ENCODE assay signal across 15 cellular contexts in genomic region chr2:1727101-1727771, GRCh38.
A peak's percentile ranks its signal among the peaks of the same experiment; 100 is the strongest.
DNase-seq lines count a peak whose midpoint lies in the region; ATAC-seq and TF ChIP-seq lines count a peak whose summit lies in the region.
"Had no signal": no experiment of that assay in that cellular context is flagged by ENCODE, and none has a peak within 500 bp of the region (broad histone marks: within the 10 kb centered on the region; RNA-seq: fewer than 3 reads in every experiment).

No MANE protein-coding gene starts in this region.

- TF ChIP-seq CTCF in astrocyte of the spinal cord (IDR thresholded peaks at IDR 0.05; ENCODE audit: low read depth, low read length), result no peak

- no peak for ATAC-seq in HG02884 (IDR thresholded peaks at IDR 0.05; ENCODE audit: unreplicated experiment)
- ATAC-seq in GM21529 (IDR thresholded peaks at IDR 0.05; ENCODE audit: unreplicated experiment), result no peak

- no peak overlapping the region for H3K4me3 ChIP-seq in astrocyte of the spinal cord (ENCODE audit: low read depth, low read length)
- H3K4me3 ChIP-seq: SK-N-MC, tibial nerve had no signal

- peak; percentile 60 to 85 (median 75) for DNase-seq in NCI-H1417 (lab: John Stamatoyannopoulos, UW)
- no peak for DNase-seq in NCI-H1417 treated with DMSO at 0.1 percent for 48 hours (lab: John Stamatoyannopoulos, UW)
- peak; percentile 62 for DNase-seq in astrocyte of the spinal cord (ENCODE audit: low read depth, low spot score)
- peak; percentile 7 for DNase-seq in iPS-NIHi11 (ENCODE audit: low spot score)
- DNase-seq in stimulated activated CD8-positive, alpha-beta memory T cell treated with anti-CD3 and anti-CD28 coated beads, Interleukin-4, amount 100 ng/mL, for 48 hours, result peak; percentile 14
- DNase-seq in NCI-H774 (lab: John Stamatoyannopoulos, UW), result no peak
- DNase-seq: activated B cell treated with CpG ODN at 0.5 μM for 24 hours; activated T-cell treated with anti-CD3 and anti-CD28 coated beads, Interleukin-2, amount 50 U/mL, for 24 hours; Kasumi-1; naive B cell; small intestine had no signal

- in situ Hi-C loops in astrocyte of the spinal cord (cut with HindIII; ENCODE audit: low sequenced_read_pairs), result no loop called here

Comparison
In these comparisons a context has a peak if more than half of its experiments do, and no peak if none do; other contexts are left out.
1. DNase-seq: peak in NCI-H1417 (3 of 3), astrocyte of the spinal cord (single experiment), iPS-NIHi11 (single experiment) and stimulated activated CD8-positive, alpha-beta memory T cell treated with anti-CD3 and anti-CD28 coated beads, Interleukin-4, amount 100 ng/mL, for 48 hours (single experiment); none in NCI-H1417 treated with DMSO at 0.1 percent for 48 hours (single experiment) and NCI-H774 (single experiment).